Comparison of ENCODE assay signal across 17 cellular contexts in genomic region chr15:69804786-69805185, GRCh38.
"Had no signal": no experiment of that assay in that cellular context is flagged by ENCODE, and none has a peak within 500 bp of the region (broad histone marks: within the 10 kb centered on the region; RNA-seq: fewer than 3 reads in every experiment).

No MANE protein-coding gene starts in this region.

- H3K9me3 Mint-ChIP-seq: activated CD4-positive, alpha-beta memory T cell treated with anti-CD3 and anti-CD28 coated beads for 36 hours; activated naive CD4-positive, alpha-beta T cell treated with anti-CD3 and anti-CD28 coated beads, Interleukin-2, amount 50 U/mL, for 24 hours; activated T-cell treated with anti-CD3 and anti-CD28 coated beads, Interleukin-2, amount 50 U/mL, for 24 hours; neural crest cell had no signal

- H3K4me1 ChIP-seq: colonic mucosa, testis had no signal

- H3K27ac ChIP-seq: colonic mucosa, ovary, sigmoid colon, testis, VCaP had no signal

- H3K27me3 ChIP-seq: colonic mucosa, ovary, sigmoid colon, stomach, testis had no signal

- H3K4me3 Mint-ChIP-seq: activated CD4-positive, alpha-beta memory T cell treated with anti-CD3 and anti-CD28 coated beads for 36 hours; activated CD8-positive, alpha-beta memory T cell treated with anti-CD3 and anti-CD28 coated beads, Interleukin-2, amount 10 ng/mL, durations not matched to agents 7 days and 5 days; activated naive CD4-positive, alpha-beta T cell treated with anti-CD3 and anti-CD28 coated beads, Interleukin-2, amount 50 U/mL, for 24 hours; activated T-cell treated with anti-CD3 and anti-CD28 coated beads, Interleukin-2, amount 50 U/mL, for 24 hours; neural crest cell had no signal

- H3K27ac Mint-ChIP-seq: activated CD4-positive, alpha-beta memory T cell treated with anti-CD3 and anti-CD28 coated beads for 36 hours; activated CD8-positive, alpha-beta memory T cell treated with anti-CD3 and anti-CD28 coated beads, Interleukin-2, amount 10 ng/mL, durations not matched to agents 7 days and 5 days; activated naive CD4-positive, alpha-beta T cell treated with anti-CD3 and anti-CD28 coated beads, Interleukin-2, amount 50 U/mL, for 24 hours; activated T-cell treated with anti-CD3 and anti-CD28 coated beads, Interleukin-2, amount 50 U/mL, for 24 hours had no signal

- H3K4me3 ChIP-seq: colonic mucosa, ovary, sigmoid colon, stomach, testis had no signal

- H3K9me3 ChIP-seq: colonic mucosa, ovary, sigmoid colon, stomach, testis had no signal

- H3K36me3 ChIP-seq: colonic mucosa, ovary, sigmoid colon, stomach had no signal

- DNase-seq: activated CD4-positive, alpha-beta memory T cell treated with anti-CD3 and anti-CD28 coated beads for 36 hours; activated CD8-positive, alpha-beta memory T cell treated with anti-CD3 and anti-CD28 coated beads, Interleukin-2, amount 10 ng/mL, durations not matched to agents 7 days and 5 days; activated effector memory CD4-positive, alpha-beta T cell treated with anti-CD3 and anti-CD28 coated beads, Interleukin-2, amount 50 U/mL, for 16 hours; activated T-cell treated with anti-CD3 and anti-CD28 coated beads, Interleukin-2, amount 50 U/mL, for 24 hours; colonic mucosa; effector CD4-positive, alpha-beta T cell; foreskin fibroblast; hippocampal formation; ovary; sigmoid colon; stimulated activated CD4-positive, alpha-beta T cell treated with anti-CD3 and anti-CD28 coated beads, Interleukin-1b, Interleukin-23, amount 100 ng/mL, for 48 hours; stomach; testis had no signal

- H3K27me3 Mint-ChIP-seq: activated CD4-positive, alpha-beta memory T cell treated with anti-CD3 and anti-CD28 coated beads for 36 hours; activated naive CD4-positive, alpha-beta T cell treated with anti-CD3 and anti-CD28 coated beads, Interleukin-2, amount 50 U/mL, for 24 hours had no signal

- FAIRE-seq: endothelial cell of umbilical vein had no signal

- H3K36me3 Mint-ChIP-seq: activated CD4-positive, alpha-beta memory T cell treated with anti-CD3 and anti-CD28 coated beads for 36 hours; activated CD8-positive, alpha-beta memory T cell treated with anti-CD3 and anti-CD28 coated beads, Interleukin-2, amount 10 ng/mL, durations not matched to agents 7 days and 5 days; activated naive CD4-positive, alpha-beta T cell treated with anti-CD3 and anti-CD28 coated beads, Interleukin-2, amount 50 U/mL, for 24 hours had no signal

- H3K4me1 Mint-ChIP-seq: neural crest cell had no signal

- ATAC-seq: activated CD8-positive, alpha-beta memory T cell treated with anti-CD3 and anti-CD28 coated beads, Interleukin-2, amount 10 ng/mL, durations not matched to agents 7 days and 5 days had no signal
